Comparison of ENCODE assay signal across 10 cellular contexts in genomic region chr17:3475812-3476686, GRCh38. TPM values are rescaled to one million over a fixed set of nuclear protein-coding genes. Genes with fewer than 3 reads are reported as not detected.
DNase-seq lines count a peak whose midpoint lies in the region; ATAC-seq and TF ChIP-seq lines count a peak whose summit lies in the region.
"Had no signal": no experiment of that assay in that cellular context is flagged by ENCODE, and none has a peak within 500 bp of the region (broad histone marks: within the 10 kb centered on the region; RNA-seq: fewer than 3 reads in every experiment).

Gene ASPA (plus strand): TSS chr17:3475997. CDS start chr17:3476160, 163 bp downstream.

- no peak for DNase-seq in CD8-positive, alpha-beta memory T cell
- DNase-seq in glutamatergic neuron (no peak), putamen (ENCODE audit: low spot score) (peak; percentile 59), SHP77 treated with DMSO at 0.1 percent for 48 hours (lab: John Stamatoyannopoulos, UW) (no peak)
- no peak for DNase-seq in stimulated activated CD4-positive, alpha-beta T cell treated with anti-CD3 and anti-CD28 coated beads, Interleukin-4, amount 100 ng/mL, for 24 hours
- no peak for DNase-seq in activated CD4-positive, CD25-positive, alpha-beta regulatory T cell (lab: John Stamatoyannopoulos, UW)
- DNase-seq: activated CD4-positive, alpha-beta T cell treated with anti-CD3 and anti-CD28 coated beads, Interleukin-2, amount 50 U/mL, for 4 hours; NCI-H226 had no signal

- H3K36me3 Mint-ChIP-seq in CD8-positive, alpha-beta memory T cell, result no peaks in the 10 kb centered on the region
- no peaks in the 10 kb centered on the region for H3K36me3 Mint-ChIP-seq in glutamatergic neuron (ENCODE audit: unreplicated experiment)

- H3K9me3 ChIP-seq in CD8-positive, alpha-beta memory T cell (ENCODE audit: low read length), result no peaks in the 10 kb centered on the region

- POLR2A ChIA-PET in CD8-positive, alpha-beta memory T cell (lab: Charles Lee), result no interaction called here

- H3K27me3 ChIP-seq in CD8-positive, alpha-beta memory T cell (ENCODE audit: insufficient read depth, low read length, poor library complexity, severe bottlenecking), result peaks cover 6% of the 10 kb centered on the region

- no peak within 1 kb of the TSS for H3K27ac Mint-ChIP-seq in CD8-positive, alpha-beta memory T cell
- H3K27ac Mint-ChIP-seq in glutamatergic neuron (ENCODE audit: unreplicated experiment), result peak within 1 kb of the TSS; percentile 33

- CTCF ChIA-PET in CD8-positive, alpha-beta memory T cell (lab: Charles Lee), result no interaction called here

- no peaks in the 10 kb centered on the region for H3K4me1 ChIP-seq in CD8-positive, alpha-beta memory T cell (ENCODE audit: insufficient read depth, low read length)

- TF ChIP-seq CTCF in WI38 (IDR thresholded peaks at IDR 0.05; ENCODE audit: low read depth, low read length) (no peak), glutamatergic neuron (IDR thresholded peaks at IDR 0.05; ENCODE audit: partially characterized antibody, unreplicated experiment) (no peak)

- H3K4me1 Mint-ChIP-seq in CD8-positive, alpha-beta memory T cell, result peaks cover 2 to 9% (median 6%) of the 10 kb centered on the region in 3 donors
- H3K4me1 Mint-ChIP-seq in glutamatergic neuron (ENCODE audit: low read depth, unreplicated experiment), result peaks cover 6% of the 10 kb centered on the region

- peak within 1 kb of the TSS; percentile 12 to 70 (median 42) for H3K4me3 Mint-ChIP-seq in CD8-positive, alpha-beta memory T cell
- H3K4me3 Mint-ChIP-seq in glutamatergic neuron (ENCODE audit: unreplicated experiment), result no peak within 1 kb of the TSS

- no peaks in the 10 kb centered on the region for H3K36me3 ChIP-seq in CD8-positive, alpha-beta memory T cell (ENCODE audit: insufficient read depth, low read length)

- peaks cover 2 to 17% of the 10 kb centered on the region in 2 donors for H3K27me3 Mint-ChIP-seq in CD8-positive, alpha-beta memory T cell
- no peaks in the 10 kb centered on the region for H3K27me3 Mint-ChIP-seq in glutamatergic neuron (ENCODE audit: unreplicated experiment)

- ATAC-seq in HG03139 (IDR thresholded peaks at IDR 0.05; ENCODE audit: unreplicated experiment), result no peak

- H3K9me3 Mint-ChIP-seq in CD8-positive, alpha-beta memory T cell, result no peaks in the 10 kb centered on the region
- peaks cover 2% of the 10 kb centered on the region for H3K9me3 Mint-ChIP-seq in glutamatergic neuron (ENCODE audit: unreplicated experiment)

- no peak within 1 kb of the TSS for H3K4me3 ChIP-seq in CD8-positive, alpha-beta memory T cell (ENCODE audit: low read length)
- peak within 1 kb of the TSS; percentile 50 for H3K4me3 ChIP-seq in WI38 (ENCODE audit: low read depth, low read length)

- H3K27ac ChIP-seq in CD8-positive, alpha-beta memory T cell (ENCODE audit: low read depth, low read length), result no peak within 1 kb of the TSS

RNA-seq across cellular contexts. Expression of gene ASPA, which starts in this region (rescaled TPM):
- total RNA-seq in CD8-positive, alpha-beta memory T cell, result not detected
- not detected for polyA plus RNA-seq in CD8-positive, alpha-beta memory T cell
- total RNA-seq in glutamatergic neuron (ENCODE audit: unreplicated experiment), result not detected
